ENCODE assay signal across 1 cellular context in the genomic region with DNA sequence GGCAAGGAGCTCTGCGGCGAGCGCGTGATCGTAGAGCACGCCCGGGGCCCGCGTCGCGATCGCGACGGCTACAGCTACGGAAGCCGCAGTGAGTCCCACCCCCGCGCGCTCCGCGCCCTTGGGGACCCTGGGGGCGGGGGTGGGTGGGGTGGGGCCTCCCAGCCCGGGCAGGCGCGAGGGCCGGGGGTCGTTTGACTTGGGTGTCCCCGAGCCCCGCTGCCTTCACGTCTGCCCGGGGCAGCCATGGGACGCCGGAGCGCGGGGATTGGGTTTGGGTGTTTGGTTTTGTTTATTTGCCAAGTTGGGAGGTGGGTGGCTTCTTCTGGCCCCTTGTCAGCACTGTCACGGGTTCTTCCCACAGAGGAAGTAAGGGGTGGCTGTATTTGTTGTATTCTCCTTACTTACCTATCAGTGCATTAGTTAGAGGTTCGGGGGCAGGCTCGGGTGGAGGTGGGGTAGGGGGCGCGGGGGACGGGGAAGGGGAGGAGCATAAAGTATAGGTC.
TF ChIP-seq lines count a peak whose summit lies in the region.

No MANE protein-coding gene starts in this region.

TF ChIP-seq in HCT116, 20 proteins besides CTCF, POLR2A, EP300 and RAD21 (continued from another document):
- TF ChIP-seq ATF3 (IDR thresholded peaks at IDR 0.05): no peak
- no peak for TF ChIP-seq CBX3 (IDR thresholded peaks at IDR 0.05; ENCODE audit: low read depth)
- TF ChIP-seq EGR1 (IDR thresholded peaks at IDR 0.05; ENCODE audit: low read depth): peak; percentile 35; the same call in 1 of the 2 replicates
- TF ChIP-seq EZH2phosphoT487 (IDR thresholded peaks at IDR 0.05; ENCODE audit: borderline replicate concordance): no peak
- TF ChIP-seq POLR2AphosphoS5 (IDR thresholded peaks at IDR 0.05; ENCODE audit: low read depth, low read length): no peak
- peak; percentile 5; the same call in 1 of the 2 replicates for TF ChIP-seq SIN3A (IDR thresholded peaks at IDR 0.05; ENCODE audit: low read depth)
